26 cellular contexts compared by ENCODE assay signal in genomic region chr3:143750856-143751255, GRCh38.
DNase-seq lines count a peak whose midpoint lies in the region; ATAC-seq, FAIRE-seq and TF ChIP-seq lines count a peak whose summit lies in the region.
"Had no signal": no experiment of that assay in that cellular context is flagged by ENCODE, and none has a peak within 500 bp of the region (broad histone marks: within the 10 kb centered on the region; RNA-seq: fewer than 3 reads in every experiment).

No MANE protein-coding gene starts in this region.

- peak; percentile 51 for FAIRE-seq in GM12891 (lab: Jason Lieb, UNC)
- FAIRE-seq: HepG2 had no signal

- no peak for DNase-seq in activated naive CD8-positive, alpha-beta T cell treated with anti-CD3 and anti-CD28 coated beads, Interleukin-2, amount 10 ng/mL, durations not matched to agents 7 days and 5 days
- no peak for DNase-seq in activated naive CD8-positive, alpha-beta T cell treated with anti-CD3 and anti-CD28 coated beads, Interleukin-2, amount 50 U/mL, for 24 hours
- DNase-seq in GM12891 (ENCODE audit: insufficient read length, low spot score) (no peak), T-cell (no peak), midbrain (lab: John Stamatoyannopoulos, UW) (no peak)
- DNase-seq in stimulated activated naive CD4-positive, alpha-beta T cell treated with Interleukin-2 at 50 U/mL for 16 hours (lab: John Stamatoyannopoulos, UW) = no peak
- DNase-seq: esophagus squamous epithelium, GDM1, H9, mesendoderm, NCI-H446, PC-9, testis, WERI-Rb-1 had no signal

- no peak overlapping the region for H3K4me3 Mint-ChIP-seq in activated naive CD8-positive, alpha-beta T cell treated with anti-CD3 and anti-CD28 coated beads, Interleukin-2, amount 10 ng/mL, durations not matched to agents 7 days and 5 days
- no peak overlapping the region for H3K4me3 Mint-ChIP-seq in activated naive CD8-positive, alpha-beta T cell treated with anti-CD3 and anti-CD28 coated beads, Interleukin-2, amount 50 U/mL, for 24 hours
- H3K4me3 Mint-ChIP-seq in T-cell = no peak overlapping the region
- H3K4me3 Mint-ChIP-seq: dendritic cell treated with granulocyte-macrophage colony-stimulating factor and Interleukin-4, amounts not matched to agents 40 ng/mL and 50 ng/mL, for 4 days; H9; stimulated activated memory B cell treated with anti-CD40 and anti-IgM and Interleukin-4, amounts not matched to agents 10 μg/mL and 1 μg/mL and 100 μg/mL, for 72 hours had no signal

- no peaks in the 10 kb centered on the region for H3K27me3 Mint-ChIP-seq in activated naive CD8-positive, alpha-beta T cell treated with anti-CD3 and anti-CD28 coated beads, Interleukin-2, amount 10 ng/mL, durations not matched to agents 7 days and 5 days
- no peaks in the 10 kb centered on the region for H3K27me3 Mint-ChIP-seq in activated naive CD8-positive, alpha-beta T cell treated with anti-CD3 and anti-CD28 coated beads, Interleukin-2, amount 50 U/mL, for 24 hours
- no peaks in the 10 kb centered on the region for H3K27me3 Mint-ChIP-seq in T-cell
- H3K27me3 Mint-ChIP-seq: CD8-positive, alpha-beta memory T cell; central memory CD8-positive, alpha-beta T cell; dendritic cell treated with granulocyte-macrophage colony-stimulating factor and Interleukin-4, amounts not matched to agents 40 ng/mL and 50 ng/mL, for 4 days; stimulated activated memory B cell treated with anti-CD40 and anti-IgM and Interleukin-4, amounts not matched to agents 10 μg/mL and 1 μg/mL and 100 μg/mL, for 72 hours had no signal

- no peaks in the 10 kb centered on the region for H3K9me3 ChIP-seq in thymus (ENCODE audit: control insufficient read depth)
- H3K9me3 ChIP-seq: esophagus squamous epithelium, gastroesophageal sphincter, testis, vagina had no signal

- ATAC-seq in activated naive CD8-positive, alpha-beta T cell treated with anti-CD3 and anti-CD28 coated beads, Interleukin-2, amount 10 ng/mL, durations not matched to agents 7 days and 5 days (ENCODE audit: low read depth) = no peak
- ATAC-seq in activated naive CD8-positive, alpha-beta T cell treated with anti-CD3 and anti-CD28 coated beads, Interleukin-2, amount 50 U/mL, for 24 hours = no peak
- ATAC-seq in T-cell (replicated peaks in 1 of 4) = no peak
- ATAC-seq in HG03565 (IDR thresholded peaks at IDR 0.05; ENCODE audit: unreplicated experiment) = no peak
- ATAC-seq: gastroesophageal sphincter, HepG2, left lobe of liver, SK-N-SH treated with all-trans-retinoic acid at 6 μM for 48 hours had no signal

- CTCF ChIA-PET in T-cell (lab: Charles Lee) = no interaction called here

- no peaks in the 10 kb centered on the region for H3K36me3 ChIP-seq in thymus (ENCODE audit: control insufficient read depth, insufficient read depth)
- H3K36me3 ChIP-seq: esophagus squamous epithelium, gastroesophageal sphincter, vagina, WERI-Rb-1 had no signal

- no peak for TF ChIP-seq POLR2A in GM12891 (IDR thresholded peaks at IDR 0.05; ENCODE audit: low read depth, low read length)

- H3K4me1 Mint-ChIP-seq in activated naive CD8-positive, alpha-beta T cell treated with anti-CD3 and anti-CD28 coated beads, Interleukin-2, amount 10 ng/mL, durations not matched to agents 7 days and 5 days = peaks cover 16% of the 10 kb centered on the region
- H3K4me1 Mint-ChIP-seq in activated naive CD8-positive, alpha-beta T cell treated with anti-CD3 and anti-CD28 coated beads, Interleukin-2, amount 50 U/mL, for 24 hours = peaks cover 32% of the 10 kb centered on the region
- H3K4me1 Mint-ChIP-seq in T-cell = peaks cover 42 to 56% (median 47%) of the 10 kb centered on the region in 3 donors

- no peak overlapping the region for H3K4me3 ChIP-seq in thymus (ENCODE audit: low read length)
- H3K4me3 ChIP-seq: esophagus squamous epithelium, gastroesophageal sphincter, PC-9, testis, vagina had no signal

- 100% methylated on average over 1 of the region's 1 CpG for WGBS in thymus

- H3K36me3 Mint-ChIP-seq in activated naive CD8-positive, alpha-beta T cell treated with anti-CD3 and anti-CD28 coated beads, Interleukin-2, amount 10 ng/mL, durations not matched to agents 7 days and 5 days = peaks cover 4% of the 10 kb centered on the region
- H3K36me3 Mint-ChIP-seq in activated naive CD8-positive, alpha-beta T cell treated with anti-CD3 and anti-CD28 coated beads, Interleukin-2, amount 50 U/mL, for 24 hours (ENCODE audit: low read depth) = no peaks in the 10 kb centered on the region
- H3K36me3 Mint-ChIP-seq in T-cell = peaks cover 8% of the 10 kb centered on the region
- H3K36me3 Mint-ChIP-seq: stimulated activated memory B cell treated with anti-CD40 and anti-IgM and Interleukin-4, amounts not matched to agents 10 μg/mL and 1 μg/mL and 100 μg/mL, for 72 hours had no signal

- H3K27me3 ChIP-seq in thymus (ENCODE audit: control insufficient read depth, insufficient read depth) = no peaks in the 10 kb centered on the region
- H3K27me3 ChIP-seq: esophagus squamous epithelium, gastroesophageal sphincter, testis, vagina had no signal

- H3K9me3 Mint-ChIP-seq in activated naive CD8-positive, alpha-beta T cell treated with anti-CD3 and anti-CD28 coated beads, Interleukin-2, amount 10 ng/mL, durations not matched to agents 7 days and 5 days = no peaks in the 10 kb centered on the region
- no peaks in the 10 kb centered on the region for H3K9me3 Mint-ChIP-seq in activated naive CD8-positive, alpha-beta T cell treated with anti-CD3 and anti-CD28 coated beads, Interleukin-2, amount 50 U/mL, for 24 hours
- no peaks in the 10 kb centered on the region for H3K9me3 Mint-ChIP-seq in T-cell
- H3K9me3 Mint-ChIP-seq: activated T-helper 2 cell treated with anti-CD3 and anti-CD28 coated beads, Interferon-gamma antibody, Interleukin-2, Interleukin-4, amounts not matched to agents 10 μg/mL and 5 μg/mL and 100 μg/mL, durations not matched to agents 14 hours and 24 hours and 36 hours; CD8-positive, alpha-beta memory T cell; central memory CD8-positive, alpha-beta T cell; dendritic cell treated with granulocyte-macrophage colony-stimulating factor and Interleukin-4, amounts not matched to agents 40 ng/mL and 50 ng/mL, for 4 days; H9; stimulated activated memory B cell treated with anti-CD40 and anti-IgM and Interleukin-4, amounts not matched to agents 10 μg/mL and 1 μg/mL and 100 μg/mL, for 72 hours had no signal

- POLR2A ChIA-PET in activated naive CD8-positive, alpha-beta T cell treated with anti-CD3 and anti-CD28 coated beads, Interleukin-2, amount 10 ng/mL, durations not matched to agents 7 days and 5 days (lab: Charles Lee) = interaction anchor here (2.7 kb wide), 1 partner anchor 221 kb away, joined by 19 read pairs; the partner anchor contains the start of gene DIPK2A
- POLR2A ChIA-PET in T-cell (lab: Charles Lee) = no interaction called here

- peaks cover 14% of the 10 kb centered on the region for H3K4me1 ChIP-seq in thymus (ENCODE audit: control insufficient read depth, insufficient read depth, low read length)
- H3K4me1 ChIP-seq: esophagus squamous epithelium, testis, vagina had no signal

- H3K27ac ChIP-seq in thymus (ENCODE audit: low read depth) = peak overlapping the region; percentile 81
- H3K27ac ChIP-seq: esophagus squamous epithelium, gastroesophageal sphincter, PC-9, testis, vagina, WERI-Rb-1 had no signal

- H3K27ac Mint-ChIP-seq in activated naive CD8-positive, alpha-beta T cell treated with anti-CD3 and anti-CD28 coated beads, Interleukin-2, amount 10 ng/mL, durations not matched to agents 7 days and 5 days = peak overlapping the region; percentile 95
- no peak overlapping the region for H3K27ac Mint-ChIP-seq in activated naive CD8-positive, alpha-beta T cell treated with anti-CD3 and anti-CD28 coated beads, Interleukin-2, amount 50 U/mL, for 24 hours
- peak overlapping the region; percentile 92 to 99 for H3K27ac Mint-ChIP-seq in T-cell
- H3K27ac Mint-ChIP-seq: H9 had no signal

TF ChIP-seq in GM12891, 5 proteins besides CTCF, POLR2A, EP300 and RAD21:
- no peak for TF ChIP-seq PAX5 (IDR thresholded peaks at IDR 0.05; ENCODE audit: insufficient read depth, low read length, severe bottlenecking)
- TF ChIP-seq TAF1 (IDR thresholded peaks at IDR 0.05; ENCODE audit: low read depth, low read length) = no peak
- TF ChIP-seq POLR2AphosphoS5 (IDR thresholded peaks at IDR 0.05; ENCODE audit: low read depth, low read length) = no peak
- TF ChIP-seq SPI1 (IDR thresholded peaks at IDR 0.05; ENCODE audit: low read depth, low read length) = no peak
- TF ChIP-seq POU2F2 (IDR thresholded peaks at IDR 0.05; ENCODE audit: low read depth, low read length) = no peak
